Comparison of ENCODE assay signal across 23 cellular contexts in genomic region chr4:39056023-39056422, GRCh38. TPM values are rescaled to one million over a fixed set of nuclear protein-coding genes. Genes with fewer than 3 reads are reported as not detected.
DNase-seq lines count a peak whose midpoint lies in the region; ATAC-seq, FAIRE-seq and TF ChIP-seq lines count a peak whose summit lies in the region.
"Had no signal": no experiment of that assay in that cellular context is flagged by ENCODE, and none has a peak within 500 bp of the region (broad histone marks: within the 10 kb centered on the region; RNA-seq: fewer than 3 reads in every experiment).

No MANE protein-coding gene starts in this region.

- FAIRE-seq in HepG2 (lab: Jason Lieb, UNC) (no peak), GM19239 (lab: Jason Lieb, UNC) (peak; percentile 21)
- FAIRE-seq: A204.1 had no signal

- no peak for TF ChIP-seq EP300 in HepG2 (IDR thresholded peaks at IDR 0.05; ENCODE audit: low read depth in 2 of 2, low read length in 2 of 2)
- TF ChIP-seq EP300 in HepG2 (CRISPR knock-in tag; IDR thresholded peaks at IDR 0.05; ENCODE audit: borderline replicate concordance): no peak

- no peak overlapping the region for H3K4me2 ChIP-seq in HepG2 (ENCODE audit: low read depth, low read length)
- H3K4me2 ChIP-seq: BLaER1 had no signal

- intact Hi-C loops in HepG2 (cut with micrococcal nuclease; ENCODE audit: unreplicated experiment) (no loop called here), right lobe of liver (cut with DNase I) (no loop called here)

- H3K4me1 ChIP-seq in HepG2 (ENCODE audit: insufficient read depth, low read length): peaks cover 12% of the 10 kb centered on the region
- H3K4me1 ChIP-seq in right lobe of liver: peaks cover 0 to 9% (median 3%) of the 10 kb centered on the region in 4 donors
- H3K4me1 ChIP-seq: BE2C, BLaER1 had no signal

- CTCF ChIA-PET in HepG2 (lab: Yijun Ruan, JAX; ENCODE audit: low intra/inter-chr PET ratio, low total read pairs): no interaction called here

- H3K27ac ChIP-seq in HepG2 (ENCODE audit: extremely low read length, insufficient read depth, low read length) (no peak overlapping the region), right lobe of liver (no peak overlapping the region)
- H3K27ac ChIP-seq: BLaER1 had no signal

- no peak for TF ChIP-seq CTCF in HepG2 (CRISPR knock-in tag; IDR thresholded peaks at IDR 0.05)
- no peak for TF ChIP-seq CTCF in right lobe of liver (IDR thresholded peaks at IDR 0.05)

- no peak for TF ChIP-seq POLR2A in HepG2 (IDR thresholded peaks at IDR 0.05; ENCODE audit: insufficient read depth in 1 of 2, low read depth in 2 of 2, low read length in 2 of 2)
- TF ChIP-seq POLR2A in right lobe of liver (IDR thresholded peaks at IDR 0.05): no peak

- in situ Hi-C loops in HepG2 (cut with HindIII; ENCODE audit: extremely low pct_ligation_motif_present, low pct_unique_long_range_greater_than_20kb): no loop called here

- H3K36me3 ChIP-seq in HepG2 (replicated peaks in 1 of 2; ENCODE audit: control insufficient read depth in 1 of 2, insufficient read depth in 2 of 2, low read length in 2 of 2) (no peaks in the 10 kb centered on the region), right lobe of liver (no peaks in the 10 kb centered on the region)
- H3K36me3 ChIP-seq: BE2C, BLaER1 had no signal

- H4K20me1 ChIP-seq in HepG2 (ENCODE audit: insufficient read depth, low read length): no peaks in the 10 kb centered on the region

- no TSS peak for BruUV-seq in HepG2 (replicated peaks; lab: Mats Ljungman, UMichigan)

- TF ChIP-seq RAD21 in HepG2 (CRISPR knock-in tag; IDR thresholded peaks at IDR 0.05): no peak

- DNase-seq in HepG2 (ENCODE audit: low spot score): no peak
- no peak for DNase-seq in right lobe of liver
- no peak for DNase-seq in GM19239 (ENCODE audit: insufficient read length, low spot score)
- no peak for DNase-seq in effector CD8-positive, alpha-beta T cell (lab: John Stamatoyannopoulos, UW)
- DNase-seq in NCI-H2107 (lab: John Stamatoyannopoulos, UW): no peak
- DNase-seq: 8988T; ACHN; BE2C; C1 segment of cervical spinal cord; CD4-positive, alpha-beta memory T cell; CD4-positive, CD25-positive, alpha-beta regulatory T cell; CD8-positive, alpha-beta memory T cell; COR-L47; DMS153; DMS53; DMS79; DND-41; EL; GDM1 had no signal

- H3K27me3 ChIP-seq in HepG2 (ENCODE audit: control insufficient read depth in 1 of 2, insufficient read depth in 2 of 2, low read length in 2 of 2) (no peaks in the 10 kb centered on the region), right lobe of liver (no peaks in the 10 kb centered on the region)
- H3K27me3 ChIP-seq: BE2C, BLaER1 had no signal

- H3K79me2 ChIP-seq in HepG2 (ENCODE audit: insufficient read depth, low read length): peaks cover 51% of the 10 kb centered on the region

- H3K4me3 ChIP-seq in HepG2 (replicated peaks in 1 of 3; ENCODE audit: insufficient read depth in 1 of 3, low read depth in 2 of 3, low read length in 3 of 3) (no peak overlapping the region), right lobe of liver (no peak overlapping the region)
- H3K4me3 ChIP-seq: BLaER1, GM12878 had no signal

- H3K9me3 ChIP-seq in HepG2 (ENCODE audit: low read length) (no peaks in the 10 kb centered on the region), right lobe of liver (no peaks in the 10 kb centered on the region)
- H3K9me3 ChIP-seq: BE2C, BLaER1 had no signal

- POLR2A ChIA-PET in HepG2 (lab: Yijun Ruan, JAX): no interaction called here

- H3K9ac ChIP-seq in HepG2 (ENCODE audit: insufficient read depth, low read depth, low read length): no peak overlapping the region
- H3K9ac ChIP-seq: BLaER1 had no signal

- no peak for ATAC-seq in HepG2
- no peak for ATAC-seq in right lobe of liver
- ATAC-seq: GM12878 had no signal

- no peak overlapping the region for H2AFZ ChIP-seq in HepG2 (ENCODE audit: low read length)

- WGBS in HepG2 (ENCODE audit: low lambda C conversion rate): 96% methylated on average over 5 of the region's 5 CpGs
- 87% methylated on average over 5 of the region's 5 CpGs for WGBS in right lobe of liver (ENCODE audit: insufficient coverage, low coverage, low lambda C conversion rate, missing lambda C conversion rate)

TF ChIP-seq in HepG2, 621 proteins besides CTCF, POLR2A, EP300 and RAD21:
- TF ChIP-seq ZBTB8A (CRISPR knock-in tag; IDR thresholded peaks at IDR 0.05; ENCODE audit: borderline replicate concordance, low read depth) (no peak), ZNF770 (CRISPR knock-in tag; IDR thresholded peaks at IDR 0.05) (peak; percentile 80)

RNA-seq across cellular contexts. Expression of gene KLHL5, which starts 6.0 kb away (rescaled TPM):
- total RNA-seq in HepG2 (2016; rRNA removed; fragmentation: Illumina TruSeq; extraction: Trizol) (36.2 and 45.3 TPM in 2 replicates), right lobe of liver (10 to 100 TPM; 25.5 to 88.0 (median 42.2) TPM)
- total RNA-seq in HepG2 (2016; cell fraction: cytosol; rRNA removed; fragmentation: Illumina TruSeq; extraction: Trizol; ENCODE audit: low read depth): 32.0 and 35.3 TPM in 2 replicates
- total RNA-seq in HepG2 (2016; cell fraction: insoluble cytoplasmic fraction; rRNA removed; fragmentation: Illumina TruSeq; extraction: Trizol): 36.6 and 44.0 TPM in 2 replicates
- 75.4 and 86.1 TPM in 2 replicates for total RNA-seq in HepG2 (2016; cell fraction: membrane; rRNA removed; fragmentation: Illumina TruSeq; extraction: Trizol)
- total RNA-seq in HepG2 (2016; cell fraction: nucleus; rRNA removed; fragmentation: Illumina TruSeq; extraction: Trizol): 26.6 and 27.0 TPM in 2 replicates
- 32.6 and 38.7 TPM in 2 replicates for polyA plus RNA-seq in HepG2 (2011; rRNA removed)
- 29.8 and 43.7 TPM in 2 replicates for polyA plus RNA-seq in HepG2 (2011; cell fraction: cytosol; rRNA removed)
- polyA plus RNA-seq in HepG2 (2011; cell fraction: nucleus; rRNA removed): 14.9 and 17.0 TPM in 2 replicates
- polyA plus RNA-seq in HepG2 (2012): 33.7 and 34.6 TPM in 2 replicates
- polyA plus RNA-seq in HepG2 (2016; cell fraction: cytosol; fragmentation: Illumina TruSeq; extraction: Trizol; ENCODE audit: low read depth): 31.2 and 34.0 TPM in 2 replicates
- polyA plus RNA-seq in HepG2 (2016; cell fraction: insoluble cytoplasmic fraction; fragmentation: Illumina TruSeq; extraction: Trizol; ENCODE audit: low read depth): 39.8 and 40.2 TPM in 2 replicates
- 51.9 and 59.4 TPM in 2 replicates for polyA plus RNA-seq in HepG2 (2016; cell fraction: membrane; fragmentation: Illumina TruSeq; extraction: Trizol; ENCODE audit: low read depth)
- 22.2 and 22.8 TPM in 2 replicates for polyA plus RNA-seq in HepG2 (2016; cell fraction: nucleus; fragmentation: Illumina TruSeq; extraction: Trizol; ENCODE audit: insufficient read depth, low read depth)
- polyA minus RNA-seq in HepG2 (2011; rRNA and poly(A)+ RNA removed; ENCODE audit: low replicate concordance): 25.9 and 37.5 TPM in 2 replicates
- 31.0 and 34.7 TPM in 2 replicates for polyA minus RNA-seq in HepG2 (2011; cell fraction: cytosol; rRNA and poly(A)+ RNA removed)
- 48.0 and 50.0 TPM in 2 replicates for polyA minus RNA-seq in HepG2 (2011; cell fraction: nucleus; rRNA and poly(A)+ RNA removed)

RNA-seq across cellular contexts. Expression of gene TMEM156, which starts 23.8 kb away (rescaled TPM):
- not detected in 2 replicates for total RNA-seq in HepG2 (2016; rRNA removed; fragmentation: Illumina TruSeq; extraction: Trizol)
- not detected in 2 replicates for total RNA-seq in HepG2 (2016; cell fraction: cytosol; rRNA removed; fragmentation: Illumina TruSeq; extraction: Trizol; ENCODE audit: low read depth)
- not detected in 2 replicates for total RNA-seq in HepG2 (2016; cell fraction: insoluble cytoplasmic fraction; rRNA removed; fragmentation: Illumina TruSeq; extraction: Trizol)
- not detected in 2 replicates for total RNA-seq in HepG2 (2016; cell fraction: membrane; rRNA removed; fragmentation: Illumina TruSeq; extraction: Trizol)
- total RNA-seq in HepG2 (2016; cell fraction: nucleus; rRNA removed; fragmentation: Illumina TruSeq; extraction: Trizol): not detected in 2 replicates
- 1.2 and 1.6 TPM in 2 replicates for polyA plus RNA-seq in HepG2 (2011; rRNA removed)
- polyA plus RNA-seq in HepG2 (2011; cell fraction: cytosol; rRNA removed): 0.63 and 0.91 TPM in 2 replicates
- polyA plus RNA-seq in HepG2 (2011; cell fraction: nucleus; rRNA removed): 0.13 and 0.31 TPM in 2 replicates
- polyA plus RNA-seq in HepG2 (2012): 0.13 and 1.2 TPM in 2 replicates
- polyA plus RNA-seq in HepG2 (2016; cell fraction: cytosol; fragmentation: Illumina TruSeq; extraction: Trizol; ENCODE audit: low read depth): 0.10 TPM in 1 of 2 replicates, not detected in the other
- polyA plus RNA-seq in HepG2 (2016; cell fraction: insoluble cytoplasmic fraction; fragmentation: Illumina TruSeq; extraction: Trizol; ENCODE audit: low read depth): not detected in 2 replicates
- polyA plus RNA-seq in HepG2 (2016; cell fraction: membrane; fragmentation: Illumina TruSeq; extraction: Trizol; ENCODE audit: low read depth): 0.13 TPM in 1 of 2 replicates, not detected in the other
- not detected in 2 replicates for polyA plus RNA-seq in HepG2 (2016; cell fraction: nucleus; fragmentation: Illumina TruSeq; extraction: Trizol; ENCODE audit: insufficient read depth, low read depth)
- polyA minus RNA-seq in HepG2 (2011; rRNA and poly(A)+ RNA removed; ENCODE audit: low replicate concordance): 0.50 and 1.8 TPM in 2 replicates
- 0.49 and 0.62 TPM in 2 replicates for polyA minus RNA-seq in HepG2 (2011; cell fraction: cytosol; rRNA and poly(A)+ RNA removed)
- polyA minus RNA-seq in HepG2 (2011; cell fraction: nucleus; rRNA and poly(A)+ RNA removed): 1.2 TPM in 2 replicates
- total RNA-seq in right lobe of liver: 1 to 10 TPM in 4 of 6 experiments, under 1 TPM in 1, not detected in 1; 0.29 to 2.8 (median 1.2) TPM
- total RNA-seq: A673 had no signal
